ENCODE assay signal across 17 cellular contexts in genomic region chr1:183914891-183915290, GRCh38.
"Had no signal": no experiment of that assay in that cellular context is flagged by ENCODE, and none has a peak within 500 bp of the region (broad histone marks: within the 10 kb centered on the region; RNA-seq: fewer than 3 reads in every experiment).

No MANE protein-coding gene starts in this region.

- H3K4me2 ChIP-seq: neural progenitor cell had no signal

- H3K4me3 Mint-ChIP-seq: activated CD4-positive, alpha-beta memory T cell treated with anti-CD3 and anti-CD28 coated beads for 36 hours; activated naive CD8-positive, alpha-beta T cell; naive B cell; neural progenitor cell; stimulated activated memory B cell treated with anti-CD40 and anti-IgM and Interleukin-4, amounts not matched to agents 10 μg/mL and 1 μg/mL and 100 μg/mL, for 72 hours had no signal

- H3K27ac ChIP-seq: colonic mucosa, neural progenitor cell, pancreas, VCaP had no signal

- H3K9ac ChIP-seq: neural progenitor cell had no signal

- H3K9me3 ChIP-seq: body of pancreas, colonic mucosa, pancreas, transverse colon, vagina had no signal

- ATAC-seq: stimulated activated memory B cell treated with anti-CD40 and anti-IgM and Interleukin-4, amounts not matched to agents 10 μg/mL and 1 μg/mL and 100 μg/mL, for 72 hours had no signal

- DNase-seq: activated CD4-positive, alpha-beta memory T cell treated with anti-CD3 and anti-CD28 coated beads for 36 hours; activated gamma-delta T cell treated with Interleukin-2 at 50 U/mL for 16 hours; activated T-cell treated with anti-CD3 and anti-CD28 coated beads, Interleukin-2, amount 50 U/mL, for 72 hours; amygdala; central memory CD4-positive, alpha-beta T cell; colonic mucosa; effector CD8-positive, alpha-beta T cell; head of caudate nucleus; naive B cell; pancreas; transverse colon had no signal

- H3K27me3 ChIP-seq: body of pancreas, colonic mucosa, neural progenitor cell, pancreas, transverse colon, vagina had no signal

- H3K4me1 ChIP-seq: colonic mucosa had no signal

- H3K27me3 Mint-ChIP-seq: activated CD4-positive, alpha-beta memory T cell treated with anti-CD3 and anti-CD28 coated beads for 36 hours; activated naive CD8-positive, alpha-beta T cell; stimulated activated memory B cell treated with anti-CD40 and anti-IgM and Interleukin-4, amounts not matched to agents 10 μg/mL and 1 μg/mL and 100 μg/mL, for 72 hours had no signal

- H3K36me3 Mint-ChIP-seq: activated naive CD8-positive, alpha-beta T cell; naive B cell had no signal

- H3K36me3 ChIP-seq: colonic mucosa, neural progenitor cell had no signal

- H3K9me3 Mint-ChIP-seq: activated CD4-positive, alpha-beta memory T cell treated with anti-CD3 and anti-CD28 coated beads for 36 hours; activated T-cell treated with anti-CD3 and anti-CD28 coated beads, Interleukin-2, amount 50 U/mL, for 72 hours; naive B cell; neural progenitor cell; stimulated activated memory B cell treated with anti-CD40 and anti-IgM and Interleukin-4, amounts not matched to agents 10 μg/mL and 1 μg/mL and 100 μg/mL, for 72 hours had no signal

- H3K27ac Mint-ChIP-seq: activated CD4-positive, alpha-beta memory T cell treated with anti-CD3 and anti-CD28 coated beads for 36 hours; activated naive CD8-positive, alpha-beta T cell; activated T-cell treated with anti-CD3 and anti-CD28 coated beads, Interleukin-2, amount 50 U/mL, for 72 hours; naive B cell; neural progenitor cell had no signal

- H3K4me3 ChIP-seq: body of pancreas, colonic mucosa, neural progenitor cell, pancreas, transverse colon, vagina had no signal
